In genomic region chr12:14950982-14951746, GRCh38 we compare ENCODE assay signal across 11 cellular contexts. TPM values are rescaled to one million over a fixed set of nuclear protein-coding genes. Genes with fewer than 3 reads are reported as not detected.
DNase-seq lines count a peak whose midpoint lies in the region; ATAC-seq and TF ChIP-seq lines count a peak whose summit lies in the region.
"Had no signal": no experiment of that assay in that cellular context is flagged by ENCODE, and none has a peak within 500 bp of the region (broad histone marks: within the 10 kb centered on the region; RNA-seq: fewer than 3 reads in every experiment).

No MANE protein-coding gene starts in this region.

- H3K9me3 ChIP-seq in thyroid gland = no peaks in the 10 kb centered on the region

- ATAC-seq in activated CD4-positive, alpha-beta T cell treated with anti-CD3 and anti-CD28 coated beads for 36 hours = peak; percentile 9

- peaks cover 83% of the 10 kb centered on the region for H3K4me1 Mint-ChIP-seq in activated CD4-positive, alpha-beta T cell treated with anti-CD3 and anti-CD28 coated beads for 36 hours

- H3K27me3 Mint-ChIP-seq in activated CD4-positive, alpha-beta T cell treated with anti-CD3 and anti-CD28 coated beads for 36 hours = no peaks in the 10 kb centered on the region

- H3K27ac Mint-ChIP-seq in activated CD4-positive, alpha-beta T cell treated with anti-CD3 and anti-CD28 coated beads for 36 hours = peak overlapping the region; percentile 96

- TF ChIP-seq CTCF in thyroid gland (IDR thresholded peaks at IDR 0.05) (no peak), GM13976 (IDR thresholded peaks at IDR 0.05; ENCODE audit: borderline replicate concordance, control extremely low read depth, extremely low read depth, insufficient read depth, missing control alignments) (no peak)

- 89 to 93% methylated on average over 6 of the region's 6 CpGs for WGBS in thyroid gland, 2 donors

- no peaks in the 10 kb centered on the region for H3K9me3 Mint-ChIP-seq in activated CD4-positive, alpha-beta T cell treated with anti-CD3 and anti-CD28 coated beads for 36 hours (ENCODE audit: low read depth)

- no peak overlapping the region for H3K4me3 ChIP-seq in thyroid gland (replicated peaks in 1 of 3)

- H3K27me3 ChIP-seq in thyroid gland = no peaks in the 10 kb centered on the region

- in situ Hi-C loops in GM13976 (cut with MboI; ENCODE audit: low sequenced_read_pairs, unreplicated experiment) = loop anchor here (25.0 kb wide), 1 partner anchor 564 kb away; no protein-coding TSS in a partner anchor

- peaks cover 69% of the 10 kb centered on the region for H3K36me3 Mint-ChIP-seq in activated CD4-positive, alpha-beta T cell treated with anti-CD3 and anti-CD28 coated beads for 36 hours (ENCODE audit: low read depth)

- intact Hi-C loops in activated CD4-positive, alpha-beta T cell treated with anti-CD3 and anti-CD28 coated beads for 36 hours (cut with DNase I, micrococcal nuclease) = loop anchor here (1.0 to 5.0 kb wide), 3 partner anchors 41 to 611 kb away; no protein-coding TSS in a partner anchor
- intact Hi-C loops in thyroid gland (cut with DNase I) = no loop called here

- peaks cover 0 to 7% of the 10 kb centered on the region in 2 donors for H3K36me3 ChIP-seq in thyroid gland

- CTCF ChIA-PET in activated CD4-positive, alpha-beta T cell treated with anti-CD3 and anti-CD28 coated beads for 36 hours (lab: Charles Lee) = interaction anchor here (0.6 to 1.1 kb wide), 3 partner anchors 15 to 45 kb away, joined by 3 to 6 read pairs (median 4); no protein-coding TSS in a partner anchor

- TF ChIP-seq POLR2A in thyroid gland (IDR thresholded peaks at IDR 0.05) = no peak

- peaks cover 37 to 85% of the 10 kb centered on the region in 2 donors for H3K4me1 ChIP-seq in thyroid gland

- DNase-seq in activated CD4-positive, alpha-beta T cell treated with anti-CD3 and anti-CD28 coated beads for 36 hours = peak; percentile 28
- no peak for DNase-seq in activated CD4-positive, alpha-beta T cell treated with anti-CD3 and anti-CD28 coated beads, Interleukin-2, amount 50 U/mL, for 4 hours
- DNase-seq in amniotic epithelial cell (ENCODE audit: low read depth) (peak; percentile 73), kidney glomerular epithelial cell (lab: John Stamatoyannopoulos, UW) (peak; percentile 60), thyroid gland (no peak), occipital lobe (lab: John Stamatoyannopoulos, UW) (no peak), RKO (ENCODE audit: low spot score) (no peak), GM13976 (ENCODE audit: low spot score) (no peak)
- DNase-seq: 8988T, NCI-H345 had no signal

- H3K4me3 Mint-ChIP-seq in activated CD4-positive, alpha-beta T cell treated with anti-CD3 and anti-CD28 coated beads for 36 hours = peak overlapping the region; percentile 73

- POLR2A ChIA-PET in activated CD4-positive, alpha-beta T cell treated with anti-CD3 and anti-CD28 coated beads for 36 hours (lab: Charles Lee) = interaction anchor here (0.9 to 1.4 kb wide), 3 partner anchors 8 to 181 kb away, joined by 3 to 8 read pairs (median 4); a partner anchor contains a TSS

- peak overlapping the region; percentile 85 to 91 (median 86) for H3K27ac ChIP-seq in thyroid gland

RNA-seq across cellular contexts. Expression of gene ARHGDIB, which starts 10.2 kb away (rescaled TPM):
- total RNA-seq in activated CD4-positive, alpha-beta T cell treated with anti-CD3 and anti-CD28 coated beads for 36 hours = 100 to 1,000 TPM; 596 to 912 TPM
- total RNA-seq in thyroid gland (100 to 1,000 TPM in 1 of 4 donors, 10 to 100 TPM in 3; 54.4 to 107 (median 65.9) TPM), occipital lobe (5.8 TPM)
- total RNA-seq: myocyte had no signal

RNA-seq across cellular contexts. Expression of gene ERP27, which starts 12.8 kb away (rescaled TPM):
- total RNA-seq in activated CD4-positive, alpha-beta T cell treated with anti-CD3 and anti-CD28 coated beads for 36 hours = 1 to 10 TPM; 1.7 to 2.0 TPM
- total RNA-seq in thyroid gland = 10 to 100 TPM in 1 of 4 donors, 1 to 10 TPM in 1, under 1 TPM in 1, not detected in 1; 0.88 to 24.3 (median 5.0) TPM
- total RNA-seq in occipital lobe = not detected
- total RNA-seq: myocyte had no signal

RNA-seq across cellular contexts. Expression of gene PDE6H, which starts 21.7 kb away (rescaled TPM):
- total RNA-seq in activated CD4-positive, alpha-beta T cell treated with anti-CD3 and anti-CD28 coated beads for 36 hours = under 1 TPM in 1 of 2 experiments, not detected in 1; 0.25 TPM
- total RNA-seq in thyroid gland (not detected), occipital lobe (not detected)
- total RNA-seq: myocyte had no signal

Comparison
In these comparisons a context has a peak if more than half of its experiments do, and no peak if none do; other contexts are left out.
1. DNase-seq: peak in activated CD4-positive, alpha-beta T cell treated with anti-CD3 and anti-CD28 coated beads for 36 hours (single experiment), amniotic epithelial cell (single experiment) and kidney glomerular epithelial cell (single experiment); none in activated CD4-positive, alpha-beta T cell treated with anti-CD3 and anti-CD28 coated beads, Interleukin-2, amount 50 U/mL, for 4 hours (0 of 2), thyroid gland (0 of 2), occipital lobe (single experiment), RKO (single experiment) and GM13976 (single experiment).
2. RNA of gene ARHGDIB, which starts 10.2 kb away (total RNA-seq): 596 to 912 TPM in activated CD4-positive, alpha-beta T cell treated with anti-CD3 and anti-CD28 coated beads for 36 hours; 54.4 to 107 TPM in thyroid gland and 5.8 TPM in occipital lobe (single experiment); every median in the first group is over 4 times any median in the second.